Comparison of ENCODE assay signal across 19 cellular contexts in genomic region chr21:21816778-21817177, GRCh38.
DNase-seq lines count a peak whose midpoint lies in the region; FAIRE-seq and TF ChIP-seq lines count a peak whose summit lies in the region.
"Had no signal": no experiment of that assay in that cellular context is flagged by ENCODE, and none has a peak within 500 bp of the region (broad histone marks: within the 10 kb centered on the region; RNA-seq: fewer than 3 reads in every experiment).

No MANE protein-coding gene starts in this region.

- no peaks in the 10 kb centered on the region for H3K9me2 ChIP-seq in SK-N-SH
- H3K9me2 ChIP-seq in SU-DHL-6 (replicated peaks; ENCODE audit: insufficient read depth, low read length) = no peaks in the 10 kb centered on the region

- H3K9ac ChIP-seq in OCI-LY3 (ENCODE audit: low read length) = no peak overlapping the region
- no peak overlapping the region for H3K9ac ChIP-seq in SK-N-SH
- no peak overlapping the region for H3K9ac ChIP-seq in SU-DHL-6 (ENCODE audit: low read length)
- H3K9ac ChIP-seq: BLaER1 had no signal

- H3K9me3 ChIP-seq in OCI-LY3 (ENCODE audit: insufficient read depth, low read length) = no peaks in the 10 kb centered on the region
- no peaks in the 10 kb centered on the region for H3K9me3 ChIP-seq in SK-N-SH
- H3K9me3 ChIP-seq in SU-DHL-6 (ENCODE audit: insufficient read depth, low read length) = no peaks in the 10 kb centered on the region
- H3K9me3 ChIP-seq: BE2C, BLaER1 had no signal

- 14% methylated on average over 4 of the region's 4 CpGs for WGBS in SK-N-SH (ENCODE audit: low lambda C conversion rate)

- H3F3A ChIP-seq in SK-N-SH (replicated peaks; ENCODE audit: insufficient read depth) (no peaks in the 10 kb centered on the region), SU-DHL-6 (ENCODE audit: insufficient read depth) (no peaks in the 10 kb centered on the region)

- H3K4me1 ChIP-seq in OCI-LY3 (ENCODE audit: low read length) = no peaks in the 10 kb centered on the region
- H3K4me1 ChIP-seq in SK-N-SH (ENCODE audit: control insufficient read depth in 1 of 2, insufficient read depth in 2 of 2, low read depth in 1 of 2, low read length in 1 of 2) = no peaks in the 10 kb centered on the region; a peak in 1 of 4 replicates
- H3K4me1 ChIP-seq: BLaER1 had no signal

- FAIRE-seq in HTR-8/SVneo (lab: Jason Lieb, UNC) = no peak
- FAIRE-seq: G401.6, GM12891 had no signal

- no peaks in the 10 kb centered on the region for H4K20me1 ChIP-seq in OCI-LY3 (ENCODE audit: insufficient read depth, low read length)
- H4K20me1 ChIP-seq in SK-N-SH (ENCODE audit: insufficient read depth) = no peaks in the 10 kb centered on the region
- H4K20me1 ChIP-seq in SU-DHL-6 (ENCODE audit: low read depth, low read length) = no peaks in the 10 kb centered on the region
- H4K20me1 ChIP-seq: BLaER1 had no signal

- no peaks in the 10 kb centered on the region for H3K27me3 ChIP-seq in OCI-LY3 (ENCODE audit: low read depth, low read length)
- H3K27me3 ChIP-seq in SK-N-SH (ENCODE audit: insufficient read depth) = no peaks in the 10 kb centered on the region
- no peaks in the 10 kb centered on the region for H3K27me3 ChIP-seq in SU-DHL-6 (ENCODE audit: low read length)
- H3K27me3 ChIP-seq: BE2C, BLaER1 had no signal

- TF ChIP-seq EP300 in SK-N-SH (IDR thresholded peaks at IDR 0.05; ENCODE audit: borderline replicate concordance in 1 of 2, low read depth in 1 of 2, low read length in 1 of 2) = peak; percentile 30 to 97; a peak in 3 of 4 replicates

- TF ChIP-seq RAD21 in SK-N-SH (IDR thresholded peaks at IDR 0.05; ENCODE audit: low read length) = peak; percentile 23; the same call in 1 of the 2 replicates

- peak; percentile 5 for DNase-seq in SK-N-SH
- no peak for DNase-seq in HTR-8/SVneo (ENCODE audit: insufficient read length, low spot score)
- no peak for DNase-seq in T-helper 2 cell
- no peak for DNase-seq in hepatic stellate cell (ENCODE audit: low spot score)
- DNase-seq: 8988T; ACHN; BE2C; C1 segment of cervical spinal cord; CD4-positive, alpha-beta memory T cell; CD4-positive, CD25-positive, alpha-beta regulatory T cell; CD8-positive, alpha-beta memory T cell; COR-L47; DMS79 treated with DMSO at 0.1 percent for 48 hours; GF-D8 had no signal

- TF ChIP-seq CTCF in OCI-LY3 (IDR thresholded peaks at IDR 0.05; ENCODE audit: low read depth, low read length) (no peak), SK-N-SH (IDR thresholded peaks at IDR 0.05) (no peak), SU-DHL-6 (IDR thresholded peaks at IDR 0.05; ENCODE audit: insufficient read depth, low read length, poor library complexity, severe bottlenecking) (no peak)

- POLR2A ChIA-PET in SK-N-SH (lab: Yijun Ruan, JAX) = no interaction called here

- no peaks in the 10 kb centered on the region for H3K79me2 ChIP-seq in OCI-LY3 (ENCODE audit: low read length)
- H3K79me2 ChIP-seq in SK-N-SH (ENCODE audit: insufficient read depth) = no peaks in the 10 kb centered on the region
- H3K79me2 ChIP-seq in SU-DHL-6 (ENCODE audit: insufficient read depth, low read length) = no peaks in the 10 kb centered on the region

- 0 out of 2 replicates have a peak overlapping the region, but pooled peaks have one; percentile 30 for H2AFZ ChIP-seq in OCI-LY3 (ENCODE audit: low read depth, low read length)
- no peak overlapping the region; the same call in 1 of the 2 replicates for H2AFZ ChIP-seq in SK-N-SH (ENCODE audit: low read depth)
- H2AFZ ChIP-seq in SU-DHL-6 (ENCODE audit: low read depth, low read length, severe bottlenecking) = peak overlapping the region; percentile 51

- CTCF ChIA-PET in SK-N-SH (lab: Yijun Ruan, JAX) = no interaction called here

- H3K4me3 ChIP-seq in OCI-LY3 (ENCODE audit: low read length) (no peak overlapping the region), SK-N-SH (ENCODE audit: low read depth in 2 of 2, low read length in 1 of 2) (no peak overlapping the region), SU-DHL-6 (ENCODE audit: insufficient read depth, low read length, poor library complexity, severe bottlenecking) (no peak overlapping the region)
- H3K4me3 ChIP-seq: BLaER1 had no signal

- no peak overlapping the region for H3K4me2 ChIP-seq in OCI-LY3 (ENCODE audit: low read length)
- no peak overlapping the region for H3K4me2 ChIP-seq in SK-N-SH
- no peak overlapping the region for H3K4me2 ChIP-seq in SU-DHL-6 (ENCODE audit: low read depth, low read length, poor library complexity, severe bottlenecking)
- H3K4me2 ChIP-seq: BLaER1 had no signal

- H3K36me3 ChIP-seq in OCI-LY3 (replicated peaks; ENCODE audit: low read depth, low read length) (no peaks in the 10 kb centered on the region), SK-N-SH (replicated peaks in 1 of 2; ENCODE audit: control insufficient read depth in 1 of 2, insufficient read depth in 2 of 2, low read length in 1 of 2) (no peaks in the 10 kb centered on the region), SU-DHL-6 (ENCODE audit: low read length) (no peaks in the 10 kb centered on the region)
- H3K36me3 ChIP-seq: BLaER1 had no signal

- H3K27ac ChIP-seq in OCI-LY3 (ENCODE audit: low read length) (no peak overlapping the region), SK-N-SH (ENCODE audit: low read depth in 2 of 2, low read length in 1 of 2) (no peak overlapping the region), SU-DHL-6 (ENCODE audit: low read depth, low read length) (no peak overlapping the region)
- H3K27ac ChIP-seq: BLaER1 had no signal

TF ChIP-seq in SK-N-SH, 30 proteins besides CTCF, POLR2A, EP300 and RAD21:
- TF ChIP-seq IRF3 (IDR thresholded peaks at IDR 0.05; ENCODE audit: low read depth, low read length) = no peak
- peak; percentile 58; the same call in 1 of the 2 replicates for TF ChIP-seq PBX3 (IDR thresholded peaks at IDR 0.05)
- peak; percentile 96 for TF ChIP-seq RCOR1 (IDR thresholded peaks at IDR 0.05; ENCODE audit: low read length)
- peak; percentile 43; the same call in 1 of the 2 replicates for TF ChIP-seq POLR2AphosphoS5 (IDR thresholded peaks at IDR 0.05; ENCODE audit: low read depth, low read length)
- no peak for TF ChIP-seq USF2 (IDR thresholded peaks at IDR 0.05; ENCODE audit: borderline replicate concordance, low read depth, low read length)
- no peak for TF ChIP-seq MXI1 (IDR thresholded peaks at IDR 0.05; ENCODE audit: low read depth, low read length)
- peak; percentile 68 for TF ChIP-seq CHD2 (IDR thresholded peaks at IDR 0.05; ENCODE audit: low read length, partially characterized antibody)
- TF ChIP-seq GATA2 (CRISPR knock-in tag; IDR thresholded peaks at IDR 0.05) = peak; percentile 90
- peak; percentile 25; the same call in 1 of the 2 replicates for TF ChIP-seq FOXJ3 (CRISPR knock-in tag; IDR thresholded peaks at IDR 0.05)
- peak; percentile 37; the same call in 1 of the 2 replicates for TF ChIP-seq TEAD4 (IDR thresholded peaks at IDR 0.05; ENCODE audit: borderline replicate concordance, insufficient read depth)
- TF ChIP-seq USF1 (IDR thresholded peaks at IDR 0.05; ENCODE audit: borderline replicate concordance, low read depth) = no peak
- TF ChIP-seq TCF12 (IDR thresholded peaks at IDR 0.05) = peak; percentile 55; the same call in 1 of the 2 replicates
